ENCODE assay signal across 15 cellular contexts in genomic region chr20:62889411-62889810, GRCh38. TPM values are rescaled to one million over a fixed set of nuclear protein-coding genes. Genes with fewer than 3 reads are reported as not detected.
DNase-seq lines count a peak whose midpoint lies in the region; TF ChIP-seq lines count a peak whose summit lies in the region.
"Had no signal": no experiment of that assay in that cellular context is flagged by ENCODE, and none has a peak within 500 bp of the region (broad histone marks: within the 10 kb centered on the region; RNA-seq: fewer than 3 reads in every experiment).

No MANE protein-coding gene starts in this region.

- H3K36me3 Mint-ChIP-seq in chondrocyte (ENCODE audit: low read depth) = peaks cover 47% of the 10 kb centered on the region

- no peak overlapping the region for H3K4me3 Mint-ChIP-seq in chondrocyte (ENCODE audit: unreplicated experiment)
- H3K4me3 Mint-ChIP-seq: B cell; CD8-positive, alpha-beta T cell had no signal

- no peak overlapping the region for H3K4me3 ChIP-seq in BLaER1
- H3K4me3 ChIP-seq: GM23248 had no signal

- peak overlapping the region; percentile 75 for H3K27ac ChIP-seq in BLaER1
- H3K27ac ChIP-seq: 22Rv1, GM23248 had no signal

- H3K4me2 ChIP-seq in BLaER1 = peak overlapping the region; percentile 86

- H3K9me3 ChIP-seq in BLaER1 = no peaks in the 10 kb centered on the region
- H3K9me3 ChIP-seq: Caco-2 had no signal

- no peaks in the 10 kb centered on the region for H3K9me3 Mint-ChIP-seq in chondrocyte (ENCODE audit: low read depth)
- H3K9me3 Mint-ChIP-seq: CD8-positive, alpha-beta T cell had no signal

- TF ChIP-seq CTCF in chondrocyte (IDR thresholded peaks at IDR 0.05) = no peak

- DNase-seq in D341Med (ENCODE audit: low spot score) (peak; percentile 3), chondrocyte (ENCODE audit: low spot score) (peak; percentile 63), HUDEP-2 (lab: John Stamatoyannopoulos, UW; ENCODE audit: unreplicated experiment in 76 of 76) (no peak), hepatic stellate cell (ENCODE audit: low spot score) (no peak), RPMI8226 (no peak)
- DNase-seq: C1 segment of cervical spinal cord; Caco-2; CD8-positive, alpha-beta T cell; DND-41; GM23248; H7; HCEC 1CT had no signal

- peaks cover 90% of the 10 kb centered on the region for H3K4me1 ChIP-seq in BLaER1
- H3K4me1 ChIP-seq: Caco-2 had no signal

- H3K9ac ChIP-seq in BLaER1 = peak overlapping the region; percentile 69; the same call in 1 of the 2 replicates
- H3K9ac ChIP-seq: GM23248 had no signal

- H3K27me3 Mint-ChIP-seq in chondrocyte (ENCODE audit: low read depth) = no peaks in the 10 kb centered on the region
- H3K27me3 Mint-ChIP-seq: B cell had no signal

- H3K4me1 Mint-ChIP-seq in chondrocyte (ENCODE audit: low read depth) = peaks cover 20% of the 10 kb centered on the region
- H3K4me1 Mint-ChIP-seq: B cell had no signal

- no peaks in the 10 kb centered on the region for H3K27me3 ChIP-seq in BLaER1

- no peak overlapping the region for H3K27ac Mint-ChIP-seq in chondrocyte (ENCODE audit: unreplicated experiment)
- H3K27ac Mint-ChIP-seq: B cell; CD8-positive, alpha-beta T cell had no signal

- H3K36me3 ChIP-seq in BLaER1 = peaks cover 80% of the 10 kb centered on the region

- peaks cover 22% of the 10 kb centered on the region for H4K20me1 ChIP-seq in BLaER1

RNA-seq across cellular contexts. Expression of gene TCFL5, which starts 27.8 kb away (rescaled TPM):
- total RNA-seq in chondrocyte = 12.7 to 20.0 TPM (median 13.0 TPM) in 3 replicates

RNA-seq across cellular contexts. Expression of gene DIDO1, which starts 36.9 kb away (rescaled TPM):
- total RNA-seq in chondrocyte = 41.6 to 53.8 TPM (median 42.5 TPM) in 3 replicates

RNA-seq across cellular contexts. Expression of gene GID8, which starts 48.5 kb away (rescaled TPM):
- 26.3 to 30.7 TPM (median 29.7 TPM) in 3 replicates for total RNA-seq in chondrocyte

Comparison
In these comparisons a context has a peak if more than half of its experiments do, and no peak if none do; other contexts are left out.
1. DNase-seq: peak in D341Med (single experiment) and chondrocyte (single experiment); none in HUDEP-2 (0 of 76), hepatic stellate cell (single experiment) and RPMI8226 (single experiment).